Comparison of ENCODE assay signal across 14 cellular contexts in genomic region chr5:65478336-65478735, GRCh38.
"Had no signal": no experiment of that assay in that cellular context is flagged by ENCODE, and none has a peak within 500 bp of the region (broad histone marks: within the 10 kb centered on the region; RNA-seq: fewer than 3 reads in every experiment).

No MANE protein-coding gene starts in this region.

- H3K27ac Mint-ChIP-seq: activated naive CD8-positive, alpha-beta T cell treated with anti-CD3 and anti-CD28 coated beads, Interleukin-2, amount 50 U/mL, for 24 hours; activated T-helper 1 cell treated with anti-CD3 and anti-CD28 coated beads, Interleukin-12 subunit alpha, Interleukin-12 subunit beta, Interleukin-2, Interleukin-4 antibody, amounts not matched to agents 30 ng/mL and 10 ng/mL and 1 ng/mL, durations not matched to agents 14 hours and 24 hours and 36 hours; memory B cell; T-helper 17 cell; WTC11 had no signal

- H3K36me3 ChIP-seq: stomach, thoracic aorta had no signal

- H3K36me3 Mint-ChIP-seq: memory B cell, WTC11 had no signal

- H3K27ac ChIP-seq: skin epidermis, stomach, thoracic aorta had no signal

- H3K9me3 Mint-ChIP-seq: activated naive CD8-positive, alpha-beta T cell treated with anti-CD3 and anti-CD28 coated beads, Interleukin-2, amount 50 U/mL, for 24 hours; activated T-helper 1 cell treated with anti-CD3 and anti-CD28 coated beads, Interleukin-12 subunit alpha, Interleukin-12 subunit beta, Interleukin-2, Interleukin-4 antibody, amounts not matched to agents 30 ng/mL and 10 ng/mL and 1 ng/mL, durations not matched to agents 14 hours and 24 hours and 36 hours; central memory CD8-positive, alpha-beta T cell; memory B cell; nephron; WTC11 had no signal

- H3K27me3 Mint-ChIP-seq: activated naive CD8-positive, alpha-beta T cell treated with anti-CD3 and anti-CD28 coated beads, Interleukin-2, amount 50 U/mL, for 24 hours; central memory CD8-positive, alpha-beta T cell; memory B cell; T-helper 17 cell had no signal

- H3K4me3 Mint-ChIP-seq: activated naive CD8-positive, alpha-beta T cell treated with anti-CD3 and anti-CD28 coated beads, Interleukin-2, amount 50 U/mL, for 24 hours; activated T-helper 1 cell treated with anti-CD3 and anti-CD28 coated beads, Interleukin-12 subunit alpha, Interleukin-12 subunit beta, Interleukin-2, Interleukin-4 antibody, amounts not matched to agents 30 ng/mL and 10 ng/mL and 1 ng/mL, durations not matched to agents 14 hours and 24 hours and 36 hours; central memory CD8-positive, alpha-beta T cell; memory B cell; T-helper 17 cell; WTC11 had no signal

- H3K4me3 ChIP-seq: skin epidermis, stomach had no signal

- DNase-seq: activated CD4-positive, alpha-beta T cell treated with anti-CD3 and anti-CD28 coated beads for 48 hours; activated naive CD4-positive, alpha-beta T cell treated with Interleukin-2 at 50 U/mL for 16 hours; activated naive CD8-positive, alpha-beta T cell treated with anti-CD3 and anti-CD28 coated beads, Interleukin-2, amount 50 U/mL, for 24 hours; erythroblast; glutamatergic neuron; stomach; T-helper 17 cell had no signal

- H3K9me3 ChIP-seq: stomach, thoracic aorta had no signal

- H3K27me3 ChIP-seq: stomach had no signal
